In genomic region chr3:32593903-32594525, GRCh38 we compare ENCODE assay signal across 1 cellular context.
TF ChIP-seq lines count a peak whose summit lies in the region.

No MANE protein-coding gene starts in this region.

TF ChIP-seq in SK-N-SH treated with all-trans-retinoic acid at 6 μM for 48 hours, 23 proteins besides CTCF, POLR2A, EP300 and RAD21 (continued from another document):
- no peak for TF ChIP-seq PATZ1 (CRISPR knock-in tag; IDR thresholded peaks at IDR 0.05; ENCODE audit: borderline replicate concordance)
- no peak for TF ChIP-seq ZNF565 (CRISPR knock-in tag; conservative IDR thresholded peaks at IDR 0.05; ENCODE audit: low read depth)
- TF ChIP-seq PPARA (CRISPR knock-in tag; IDR thresholded peaks at IDR 0.05; ENCODE audit: borderline replicate concordance): no peak
- no peak for TF ChIP-seq ARNTL (CRISPR knock-in tag; IDR thresholded peaks at IDR 0.05; ENCODE audit: borderline replicate concordance, low read depth)
